ENCODE assay signal across 13 cellular contexts in genomic region chr10:84348860-84349259, GRCh38. TPM values are rescaled to one million over a fixed set of nuclear protein-coding genes. Genes with fewer than 3 reads are reported as not detected.
DNase-seq lines count a peak whose midpoint lies in the region; ATAC-seq, FAIRE-seq and TF ChIP-seq lines count a peak whose summit lies in the region.
"Had no signal": no experiment of that assay in that cellular context is flagged by ENCODE, and none has a peak within 500 bp of the region (broad histone marks: within the 10 kb centered on the region; RNA-seq: fewer than 3 reads in every experiment).

No MANE protein-coding gene starts in this region.

- H3K4me3 ChIP-seq in A549 (no peak overlapping the region), IMR-90 (ENCODE audit: insufficient read depth, low read depth, low read length) (no peak overlapping the region), coronary artery (no peak overlapping the region)
- no peak overlapping the region for H3K4me3 ChIP-seq in CD8-positive, alpha-beta T cell (ENCODE audit: low read depth, low read length)

- no peak for TF ChIP-seq EP300 in A549 (IDR thresholded peaks at IDR 0.05)

- H3K9me1 ChIP-seq in IMR-90 (ENCODE audit: insufficient read depth, low read length) = peaks cover 3% of the 10 kb centered on the region; the same call in 1 of the 2 replicates

- no peak overlapping the region for H4K5ac ChIP-seq in IMR-90 (ENCODE audit: low read depth, low read length)

- TF ChIP-seq CTCF in A549 (IDR thresholded peaks at IDR 0.05) (no peak), IMR-90 (conservative IDR thresholded peaks at IDR 0.05; ENCODE audit: low read depth, low read length) (no peak), coronary artery (IDR thresholded peaks at IDR 0.05) (no peak), mesothelial cell of epicardium (IDR thresholded peaks at IDR 0.05; ENCODE audit: unreplicated experiment) (no peak), GM10266 (IDR thresholded peaks at IDR 0.05; ENCODE audit: control insufficient read depth, insufficient read depth, low read depth, missing control alignments) (no peak)
- TF ChIP-seq CTCF in CD8-positive, alpha-beta T cell (IDR thresholded peaks at IDR 0.05) = no peak

- WGBS in A549 (ENCODE audit: missing lambda C conversion rate) = 90% methylated on average over 2 of the region's 2 CpGs
- WGBS in IMR-90 (ENCODE audit: extremely low coverage in 2 of 2, insufficient read length in 1 of 2), 2 experiments = no CpG with 5 or more reads among the region's 2 CpGs

- BruUV-seq in IMR-90 (replicated peaks; lab: Mats Ljungman, UMichigan) = no TSS peak

- H2AK9ac ChIP-seq in IMR-90 (replicated peaks; ENCODE audit: low read depth, low read length, poor library complexity) = no peak overlapping the region

- no peak overlapping the region for H4K91ac ChIP-seq in IMR-90 (ENCODE audit: insufficient read depth, low read depth, low read length)

- 0 out of 2 replicates have a peak overlapping the region, but pooled peaks have one; percentile 2 for H3K23ac ChIP-seq in IMR-90 (ENCODE audit: low read depth, low read length)

- no peaks in the 10 kb centered on the region for H3K27me3 Mint-ChIP-seq in mesothelial cell of epicardium (ENCODE audit: low read depth)
- no peaks in the 10 kb centered on the region for H3K27me3 Mint-ChIP-seq in CD8-positive, alpha-beta T cell (ENCODE audit: low read depth)
- H3K27me3 Mint-ChIP-seq: B cell had no signal

- TF ChIP-seq RAD21 in A549 (conservative IDR thresholded peaks at IDR 0.05 in 1 of 2, IDR thresholded peaks at IDR 0.05 in 1 of 2) (no peak), IMR-90 (IDR thresholded peaks at IDR 0.05; ENCODE audit: low read length) (no peak)

- peak overlapping the region; percentile 46; the same call in 1 of the 2 replicates for H2BK20ac ChIP-seq in IMR-90 (ENCODE audit: low read depth, low read length)

- no peak overlapping the region for H2BK120ac ChIP-seq in IMR-90 (ENCODE audit: low read depth, low read length)

- H2AK5ac ChIP-seq in IMR-90 (ENCODE audit: low read depth, low read length) = no peak overlapping the region

- peak overlapping the region; percentile 30 for H3K27ac Mint-ChIP-seq in mesothelial cell of epicardium
- H3K27ac Mint-ChIP-seq in CD8-positive, alpha-beta T cell = no peak overlapping the region
- H3K27ac Mint-ChIP-seq: B cell had no signal

- FAIRE-seq in A549 (lab: Jason Lieb, UNC) = no peak
- FAIRE-seq: HepG2 had no signal

- POLR2A ChIA-PET in A549 (lab: Yijun Ruan, JAX) = no interaction called here
- POLR2A ChIA-PET in IMR-90 (lab: Charles Lee; ENCODE audit: unreplicated experiment) = no interaction called here
- POLR2A ChIA-PET in CD8-positive, alpha-beta T cell (lab: Charles Lee) = no interaction called here

- no peak overlapping the region for H2AFZ ChIP-seq in IMR-90 (replicated peaks; ENCODE audit: low read length, poor library complexity)

- peak overlapping the region; percentile 64; the same call in 1 of the 2 replicates for H3K14ac ChIP-seq in IMR-90 (replicated peaks; ENCODE audit: low read depth, low read length)

- DNase-seq in A549 (ENCODE audit: low read depth in 1 of 2, low spot score in 1 of 2) (no peak), IMR-90 (peak; percentile 88), coronary artery (ENCODE audit: low spot score) (no peak), mesothelial cell of epicardium (ENCODE audit: low spot score in 2 of 2, unreplicated experiment in 2 of 2) (no peak), SIG-M5 (lab: John Stamatoyannopoulos, UW) (no peak), GM10266 (ENCODE audit: extremely low spot score) (no peak)
- no peak for DNase-seq in CD8-positive, alpha-beta T cell
- DNase-seq: activated CD4-positive, alpha-beta T cell treated with anti-CD3 and anti-CD28 coated beads for 1 hour; NCI-H2029 treated with DMSO at 0.1 percent for 48 hours; posterior cingulate gyrus had no signal

- H3K9me3 ChIP-seq in A549 (no peaks in the 10 kb centered on the region), IMR-90 (ENCODE audit: control insufficient read depth, insufficient read depth, low read length) (no peaks in the 10 kb centered on the region)
- H3K9me3 ChIP-seq in CD8-positive, alpha-beta T cell (ENCODE audit: low read length) = no peaks in the 10 kb centered on the region

- no peak overlapping the region for H3K56ac ChIP-seq in IMR-90 (ENCODE audit: extremely low read depth, insufficient read depth, low read length)

- peaks cover 20% of the 10 kb centered on the region for H3K4me1 Mint-ChIP-seq in mesothelial cell of epicardium
- H3K4me1 Mint-ChIP-seq in CD8-positive, alpha-beta T cell (ENCODE audit: low read depth) = peaks cover 63% of the 10 kb centered on the region

- 0 out of 2 replicates have a peak overlapping the region, but pooled peaks have one; percentile 9 for H3K18ac ChIP-seq in IMR-90 (ENCODE audit: low read depth, low read length)

- H3K27me3 ChIP-seq in IMR-90 (ENCODE audit: control insufficient read depth, insufficient read depth, low read length) = no peaks in the 10 kb centered on the region
- H3K27me3 ChIP-seq in CD8-positive, alpha-beta T cell (ENCODE audit: insufficient read depth, low read length) = no peaks in the 10 kb centered on the region

- no peak overlapping the region for H3K9ac ChIP-seq in IMR-90 (ENCODE audit: low read depth, low read length)

- H4K8ac ChIP-seq in IMR-90 (ENCODE audit: low read depth in 2 of 2, low read length in 2 of 2) = no peak overlapping the region

- no peak overlapping the region for H3K27ac ChIP-seq in A549
- no peak overlapping the region for H3K27ac ChIP-seq in IMR-90 (ENCODE audit: insufficient read depth, low read length)
- peak overlapping the region; percentile 63 to 87 for H3K27ac ChIP-seq in coronary artery
- H3K27ac ChIP-seq in CD8-positive, alpha-beta T cell (ENCODE audit: low read depth, low read length) = no peak overlapping the region

- H3K36me3 Mint-ChIP-seq in mesothelial cell of epicardium = peaks cover 10% of the 10 kb centered on the region
- H3K36me3 Mint-ChIP-seq in CD8-positive, alpha-beta T cell = peaks cover 14% of the 10 kb centered on the region

- peaks cover 11 to 46% of the 10 kb centered on the region in 2 experiments for H3K79me1 ChIP-seq in IMR-90 (ENCODE audit: low read depth in 1 of 2, low read length in 2 of 2)

- peak overlapping the region; percentile 73 for H2BK5ac ChIP-seq in IMR-90 (ENCODE audit: low read depth, low read length, poor library complexity, severe bottlenecking)

- in situ Hi-C loops in IMR-90 (cut with MboI; ENCODE audit: low sequenced_read_pairs) = no loop called here

- dilution Hi-C loops in IMR-90 (cut with HindIII; ENCODE audit: low sequenced_read_pairs, unreplicated experiment) = no loop called here

- intact Hi-C loops in IMR-90 (cut with micrococcal nuclease) = no loop called here
- intact Hi-C loops in CD8-positive, alpha-beta T cell (cut with DNase I, micrococcal nuclease) = no loop called here

- no peak overlapping the region for H2BK15ac ChIP-seq in IMR-90 (ENCODE audit: low read depth, low read length)

- H3K4me3 Mint-ChIP-seq in mesothelial cell of epicardium = no peak overlapping the region
- no peak overlapping the region for H3K4me3 Mint-ChIP-seq in CD8-positive, alpha-beta T cell
- H3K4me3 Mint-ChIP-seq: B cell had no signal

- peak overlapping the region; percentile 1; the same call in 1 of the 3 replicates for H3K4me2 ChIP-seq in A549
- peak overlapping the region; percentile 60; the same call in 1 of the 2 replicates for H3K4me2 ChIP-seq in IMR-90 (ENCODE audit: low read depth, low read length)

- peak overlapping the region; percentile 77; the same call in 1 of the 2 replicates for H3K4ac ChIP-seq in IMR-90 (ENCODE audit: low read depth, low read length)

- H3K9me3 Mint-ChIP-seq in mesothelial cell of epicardium = peaks cover 4% of the 10 kb centered on the region
- no peaks in the 10 kb centered on the region for H3K9me3 Mint-ChIP-seq in CD8-positive, alpha-beta T cell

- TF ChIP-seq POLR2A in A549 (IDR thresholded peaks at IDR 0.05; ENCODE audit: low read length) (no peak), IMR-90 (IDR thresholded peaks at IDR 0.05; ENCODE audit: low read depth, low read length) (no peak)

- ATAC-seq in A549 = no peak; a peak in 1 of 6 replicates
- peak; percentile 72 for ATAC-seq in IMR-90 (ENCODE audit: low read depth)
- no peak for ATAC-seq in CD8-positive, alpha-beta T cell
- no peak for ATAC-seq in GM19452 (IDR thresholded peaks at IDR 0.05; ENCODE audit: unreplicated experiment)
- ATAC-seq: HepG2 had no signal

- CTCF ChIA-PET in A549 (lab: Yijun Ruan, JAX) (interaction anchor here (2.1 kb wide), 1 partner anchor 189 kb away, joined by 11 read pairs; no protein-coding TSS in a partner anchor), IMR-90 (lab: Yijun Ruan, JAX) (no interaction called here)
- CTCF ChIA-PET in CD8-positive, alpha-beta T cell (lab: Charles Lee) = interaction anchor here (1.0 kb wide), 1 partner anchor 15 kb away, joined by 5 read pairs; no protein-coding TSS in a partner anchor

- H3K36me3 ChIP-seq in IMR-90 (ENCODE audit: control insufficient read depth, insufficient read depth, low read length) = no peaks in the 10 kb centered on the region
- no peaks in the 10 kb centered on the region for H3K36me3 ChIP-seq in CD8-positive, alpha-beta T cell (ENCODE audit: insufficient read depth, low read length)

- peaks cover 32% of the 10 kb centered on the region for H4K20me1 ChIP-seq in IMR-90 (ENCODE audit: insufficient read depth, low read length)

- H3K4me1 ChIP-seq in A549 (peaks cover 13% of the 10 kb centered on the region; the same call in 2 of the 3 replicates), IMR-90 (ENCODE audit: control insufficient read depth, insufficient read depth, low read length) (peaks cover 8% of the 10 kb centered on the region)
- H3K4me1 ChIP-seq in CD8-positive, alpha-beta T cell (ENCODE audit: insufficient read depth, low read length) = peaks cover 33% of the 10 kb centered on the region

TF ChIP-seq in A549, 52 proteins besides CTCF, POLR2A, EP300 and RAD21 (continues in another document):
- TF ChIP-seq FOSL2 (IDR thresholded peaks at IDR 0.05) (no peak), FOSL2 (CRISPR knock-in tag; IDR thresholded peaks at IDR 0.05) (peak; percentile 38; the same call in 1 of the 2 replicates), TFCP2L1 (CRISPR knock-in tag; IDR thresholded peaks at IDR 0.05) (no peak)

RNA-seq across cellular contexts. Expression of gene CCSER2, which starts 20.5 kb away (rescaled TPM):
- polyA plus RNA-seq in A549 (2011; rRNA removed) (26.4 and 28.2 TPM in 2 replicates), A549 (2017; fragmentation: RNase III; extraction: RNeasy Plus Mini Kit Qiagen cat#74134 plus additional on column Dnase treatment) (8.2 to 9.2 TPM (median 8.3 TPM) in 3 replicates), IMR-90 (2012; rRNA removed) (18.0 and 20.4 TPM in 2 replicates)
- 4.8 and 6.0 TPM in 2 replicates for polyA plus RNA-seq in A549 (2012; cell fraction: cytosol; rRNA removed)
- 2.8 and 4.4 TPM in 2 replicates for polyA plus RNA-seq in A549 (2012; cell fraction: nucleus; rRNA removed)
- polyA minus RNA-seq in A549 (2011; rRNA and poly(A)+ RNA removed) = 23.5 and 25.4 TPM in 2 replicates
- total RNA-seq in IMR-90 (2012; rRNA removed) (27.8 and 31.7 TPM in 2 replicates), mesothelial cell of epicardium (37.1 to 44.2 TPM (median 38.7 TPM) in 3 replicates)
- 3.7 and 4.3 TPM in 2 replicates for polyA plus RNA-seq in IMR-90 (2012; cell fraction: cytosol; rRNA removed)
- 4.0 and 33.3 TPM in 2 replicates for polyA plus RNA-seq in IMR-90 (2012; cell fraction: nucleus; rRNA removed; ENCODE audit: low replicate concordance)
- total RNA-seq in CD8-positive, alpha-beta T cell = 100 to 1,000 TPM; 141 to 143 TPM

Comparison
In these comparisons a context has a peak if more than half of its experiments do, and no peak if none do; other contexts are left out.
1. H3K27ac ChIP-seq: peak in coronary artery (2 of 2); none in A549 (0 of 2), IMR-90 (single experiment) and CD8-positive, alpha-beta T cell (single experiment).